In genomic region chr7:22352812-22353340, GRCh38 we compare ENCODE assay signal across 19 cellular contexts. TPM values are rescaled to one million over a fixed set of nuclear protein-coding genes. Genes with fewer than 3 reads are reported as not detected.
DNase-seq lines count a peak whose midpoint lies in the region; ATAC-seq, FAIRE-seq and TF ChIP-seq lines count a peak whose summit lies in the region.
"Had no signal": no experiment of that assay in that cellular context is flagged by ENCODE, and none has a peak within 500 bp of the region (broad histone marks: within the 10 kb centered on the region; RNA-seq: fewer than 3 reads in every experiment).

No MANE protein-coding gene starts in this region.

- H3K9ac ChIP-seq in KMS-11: no peak overlapping the region
- H3K9ac ChIP-seq: BLaER1 treated with 17β-estradiol and CSF1 and Interleukin-3, amounts not matched to agents 10 nM and 100 nM had no signal

- H3K4me3 ChIP-seq in KMS-11 (IDR thresholded peaks at IDR 0.05; ENCODE audit: insufficient read depth, low read depth, low read length) (no peak overlapping the region), OCI-LY7 (ENCODE audit: low read depth, low read length, poor library complexity, severe bottlenecking) (peak overlapping the region; percentile 53)
- H3K4me3 ChIP-seq: BLaER1 treated with 17β-estradiol and CSF1 and Interleukin-3, amounts not matched to agents 10 nM and 100 nM; HAP-1 had no signal

- H3K27ac Mint-ChIP-seq in Calu3 (ENCODE audit: unreplicated experiment): peak overlapping the region; percentile 84
- H3K27ac Mint-ChIP-seq in activated T-cell treated with anti-CD3 and anti-CD28 coated beads, Interleukin-2, amount 50 U/mL, for 24 hours: no peak overlapping the region
- H3K27ac Mint-ChIP-seq in activated naive CD8-positive, alpha-beta T cell treated with anti-CD3 and anti-CD28 coated beads for 36 hours: no peak overlapping the region
- H3K27ac Mint-ChIP-seq: CD4-positive, CD25-positive, alpha-beta regulatory T cell had no signal

- ATAC-seq in GM18519 (IDR thresholded peaks at IDR 0.05; ENCODE audit: low FRiP score, unreplicated experiment): no peak

- no peak for TF ChIP-seq POLR2A in GM12891 (IDR thresholded peaks at IDR 0.05; ENCODE audit: low read depth, low read length)

- H3K4me2 ChIP-seq in KMS-11 (peak overlapping the region; percentile 62; the same call in 1 of the 2 replicates), OCI-LY7 (ENCODE audit: low read length) (peak overlapping the region; percentile 78)
- H3K4me2 ChIP-seq: BLaER1 treated with 17β-estradiol and CSF1 and Interleukin-3, amounts not matched to agents 10 nM and 100 nM had no signal

- FAIRE-seq in GM12891 (lab: Jason Lieb, UNC): peak; percentile 43

- CTCF ChIA-PET in Calu3 (lab: Charles Lee): no interaction called here
- CTCF ChIA-PET in OCI-LY7 (lab: Charles Lee; ENCODE audit: unreplicated experiment): no interaction called here

- H3K27ac ChIP-seq in KMS-11: no peak overlapping the region
- H3K27ac ChIP-seq in OCI-LY7 (ENCODE audit: low read depth, low read length, poor library complexity, severe bottlenecking): peak overlapping the region; percentile 82
- H3K27ac ChIP-seq: BLaER1 treated with 17β-estradiol and CSF1 and Interleukin-3, amounts not matched to agents 10 nM and 100 nM; HL-60 had no signal

- peaks cover 10% of the 10 kb centered on the region; the same call in 1 of the 2 replicates for H3K9me3 ChIP-seq in OCI-LY7 (ENCODE audit: low read length)
- H3K9me3 ChIP-seq: HAP-1 had no signal

- no peak for TF ChIP-seq CTCF in Calu3 (IDR thresholded peaks at IDR 0.05; ENCODE audit: unreplicated experiment)
- no peak for TF ChIP-seq CTCF in KMS-11 (conservative IDR thresholded peaks at IDR 0.05; ENCODE audit: low read depth, low read length)
- TF ChIP-seq CTCF in OCI-LY7 (conservative IDR thresholded peaks at IDR 0.05; ENCODE audit: low read length): no peak

- H3K4me1 ChIP-seq in KMS-11 (ENCODE audit: low read depth, poor library complexity, severe bottlenecking): peaks cover 43% of the 10 kb centered on the region
- H3K4me1 ChIP-seq in OCI-LY7 (ENCODE audit: insufficient read depth, low read length, poor library complexity, severe bottlenecking): peaks cover 72% of the 10 kb centered on the region

- POLR2A ChIA-PET in OCI-LY7 (lab: Charles Lee): interaction anchor here (0.8 to 3.2 kb wide), 8 partner anchors 10 to 100 kb away, joined by 3 to 13 read pairs (median 6); no protein-coding TSS in a partner anchor

- H3K9me2 ChIP-seq in OCI-LY7 (ENCODE audit: insufficient read depth, low read length): no peaks in the 10 kb centered on the region

- intact Hi-C loops in Calu3 (cut with micrococcal nuclease; ENCODE audit: unreplicated experiment): no loop called here
- intact Hi-C loops in OCI-LY7 (cut with micrococcal nuclease; ENCODE audit: unreplicated experiment): loop anchor here (5.0 to 10.0 kb wide), 2 partner anchors 406 to 662 kb away; partner anchors contain the start of genes CDCA7L and HYCC1

- H3K79me2 ChIP-seq in KMS-11 (ENCODE audit: insufficient read depth, low read depth) (peaks cover 56% of the 10 kb centered on the region; the same call in 1 of the 2 replicates), OCI-LY7 (ENCODE audit: insufficient read depth, low read depth, low read length) (peaks cover 86% of the 10 kb centered on the region)

- H3K4me1 Mint-ChIP-seq in Calu3 (ENCODE audit: low read depth, unreplicated experiment): peaks cover 70% of the 10 kb centered on the region
- peaks cover 6% of the 10 kb centered on the region for H3K4me1 Mint-ChIP-seq in activated T-cell treated with anti-CD3 and anti-CD28 coated beads, Interleukin-2, amount 50 U/mL, for 24 hours (ENCODE audit: low read depth)
- H3K4me1 Mint-ChIP-seq in activated naive CD8-positive, alpha-beta T cell treated with anti-CD3 and anti-CD28 coated beads for 36 hours: peaks cover 4% of the 10 kb centered on the region

- H3K36me3 Mint-ChIP-seq in Calu3 (ENCODE audit: insufficient read depth, unreplicated experiment): peaks cover 47% of the 10 kb centered on the region
- no peaks in the 10 kb centered on the region for H3K36me3 Mint-ChIP-seq in activated T-cell treated with anti-CD3 and anti-CD28 coated beads, Interleukin-2, amount 50 U/mL, for 24 hours (ENCODE audit: low read depth)
- peaks cover 4% of the 10 kb centered on the region for H3K36me3 Mint-ChIP-seq in activated naive CD8-positive, alpha-beta T cell treated with anti-CD3 and anti-CD28 coated beads for 36 hours
- H3K36me3 Mint-ChIP-seq: CD4-positive, CD25-positive, alpha-beta regulatory T cell had no signal

- DNase-seq in Calu3 (no peak), GM12891 (ENCODE audit: insufficient read length, low spot score) (no peak), OCI-LY7 (ENCODE audit: low spot score) (peak; percentile 52)
- DNase-seq in activated T-cell treated with anti-CD3 and anti-CD28 coated beads, Interleukin-2, amount 50 U/mL, for 24 hours: no peak
- DNase-seq in activated naive CD8-positive, alpha-beta T cell treated with anti-CD3 and anti-CD28 coated beads for 36 hours: no peak
- no peak for DNase-seq in activated CD4-positive, alpha-beta T cell treated with anti-CD3 and anti-CD28 coated beads, Interleukin-2, amount 50 U/mL, for 4 hours
- DNase-seq: ACHN; CD4-positive, CD25-positive, alpha-beta regulatory T cell; DMS 273 treated with DMSO at 0.1 percent for 48 hours; DMS79 treated with DMSO at 0.1 percent for 48 hours; GF-D8; GOT3; HFFc6; KG1 had no signal

- no peaks in the 10 kb centered on the region for H3K36me3 ChIP-seq in KMS-11 (ENCODE audit: insufficient read depth)
- H3K36me3 ChIP-seq in OCI-LY7 (ENCODE audit: insufficient read depth, low read length): peaks cover 76% of the 10 kb centered on the region
- H3K36me3 ChIP-seq: HAP-1 had no signal

- H3K4me3 Mint-ChIP-seq in Calu3 (ENCODE audit: low read depth, unreplicated experiment): no peak overlapping the region
- no peak overlapping the region for H3K4me3 Mint-ChIP-seq in activated T-cell treated with anti-CD3 and anti-CD28 coated beads, Interleukin-2, amount 50 U/mL, for 24 hours
- H3K4me3 Mint-ChIP-seq in activated naive CD8-positive, alpha-beta T cell treated with anti-CD3 and anti-CD28 coated beads for 36 hours: no peak overlapping the region
- H3K4me3 Mint-ChIP-seq: CD4-positive, CD25-positive, alpha-beta regulatory T cell; HFFc6 had no signal

- BruUV-seq in Calu3 (replicated peaks; lab: Mats Ljungman, UMichigan) (no TSS peak), OCI-LY7 (replicated peaks; lab: Mats Ljungman, UMichigan) (no TSS peak)

- H2AFZ ChIP-seq in KMS-11 (ENCODE audit: low read depth) (no peak overlapping the region), OCI-LY7 (ENCODE audit: low read length) (no peak overlapping the region)

- H3K9me3 Mint-ChIP-seq in Calu3 (ENCODE audit: low read depth, unreplicated experiment): peaks cover 2% of the 10 kb centered on the region
- peaks cover 9% of the 10 kb centered on the region for H3K9me3 Mint-ChIP-seq in activated T-cell treated with anti-CD3 and anti-CD28 coated beads, Interleukin-2, amount 50 U/mL, for 24 hours
- H3K9me3 Mint-ChIP-seq in activated naive CD8-positive, alpha-beta T cell treated with anti-CD3 and anti-CD28 coated beads for 36 hours: no peaks in the 10 kb centered on the region

- no peaks in the 10 kb centered on the region for H3K27me3 ChIP-seq in KMS-11 (ENCODE audit: insufficient read depth, low read depth)

- H3K27me3 Mint-ChIP-seq in Calu3 (ENCODE audit: unreplicated experiment): no peaks in the 10 kb centered on the region
- H3K27me3 Mint-ChIP-seq in activated T-cell treated with anti-CD3 and anti-CD28 coated beads, Interleukin-2, amount 50 U/mL, for 24 hours: peaks cover 48% of the 10 kb centered on the region
- H3K27me3 Mint-ChIP-seq in activated naive CD8-positive, alpha-beta T cell treated with anti-CD3 and anti-CD28 coated beads for 36 hours: peaks cover 55% of the 10 kb centered on the region

- no peaks in the 10 kb centered on the region for H4K20me1 ChIP-seq in KMS-11 (ENCODE audit: insufficient read depth)
- peaks cover 20% of the 10 kb centered on the region; the same call in 1 of the 2 replicates for H4K20me1 ChIP-seq in OCI-LY7 (ENCODE audit: insufficient read depth, low read length)
- H4K20me1 ChIP-seq: BLaER1 treated with 17β-estradiol and CSF1 and Interleukin-3, amounts not matched to agents 10 nM and 100 nM had no signal

TF ChIP-seq in GM12891, 5 proteins besides CTCF, POLR2A, EP300 and RAD21:
- no peak for TF ChIP-seq SPI1 (IDR thresholded peaks at IDR 0.05; ENCODE audit: low read depth, low read length)
- no peak for TF ChIP-seq PAX5 (IDR thresholded peaks at IDR 0.05; ENCODE audit: insufficient read depth, low read length, severe bottlenecking)
- TF ChIP-seq TAF1 (IDR thresholded peaks at IDR 0.05; ENCODE audit: low read depth, low read length): no peak
- no peak for TF ChIP-seq POLR2AphosphoS5 (IDR thresholded peaks at IDR 0.05; ENCODE audit: low read depth, low read length)
- no peak for TF ChIP-seq POU2F2 (IDR thresholded peaks at IDR 0.05; ENCODE audit: low read depth, low read length)

RNA-seq across cellular contexts. Expression of gene RAPGEF5, which starts 4.1 kb away (rescaled TPM):
- total RNA-seq in Calu3 (2022) (108 and 128 TPM in 2 replicates), OCI-LY7 (2022) (115 and 120 TPM in 2 replicates)
- polyA plus RNA-seq in GM12891 (2012; ENCODE audit: low read depth, missing spikeins): 1.8 TPM
- 114 and 136 TPM in 2 replicates for total RNA-seq in OCI-LY7 (2014; rRNA removed; shearing (Covaris generic))
- total RNA-seq in activated naive CD8-positive, alpha-beta T cell treated with anti-CD3 and anti-CD28 coated beads for 36 hours: under 1 TPM; 0.54 to 0.82 TPM
- total RNA-seq: CD4-positive, CD25-positive, alpha-beta regulatory T cell had no signal
- polyA plus RNA-seq: CD4-positive, CD25-positive, alpha-beta regulatory T cell had no signal

Comparison
In these comparisons a context has a peak if more than half of its experiments do, and no peak if none do; other contexts are left out.
1. RNA of gene RAPGEF5, which starts 4.1 kb away (total RNA-seq): 114 to 136 TPM in OCI-LY7 and 108 to 128 TPM in Calu3; 0.54 to 0.82 TPM in activated naive CD8-positive, alpha-beta T cell treated with anti-CD3 and anti-CD28 coated beads for 36 hours; every median in the first group is over 10 times any median in the second.